Comparison of ENCODE assay signal across 10 cellular contexts in genomic region chr3:71421475-71421819, GRCh38.
DNase-seq lines count a peak whose midpoint lies in the region; ATAC-seq and TF ChIP-seq lines count a peak whose summit lies in the region.
"Had no signal": no experiment of that assay in that cellular context is flagged by ENCODE, and none has a peak within 500 bp of the region (broad histone marks: within the 10 kb centered on the region; RNA-seq: fewer than 3 reads in every experiment).

No MANE protein-coding gene starts in this region.

- no peaks in the 10 kb centered on the region for H3K36me3 ChIP-seq in Loucy (ENCODE audit: insufficient read depth, low read length)
- H3K36me3 ChIP-seq: esophagus squamous epithelium had no signal

- peaks cover 57% of the 10 kb centered on the region for H3K4me1 ChIP-seq in Loucy (ENCODE audit: insufficient read depth, low read length, poor library complexity, severe bottlenecking)

- H3K27ac Mint-ChIP-seq in stimulated activated memory B cell treated with anti-CD40 and anti-IgM and Interleukin-4, amounts not matched to agents 10 μg/mL and 1 μg/mL and 100 μg/mL, for 72 hours = peak overlapping the region; percentile 95

- no peak for TF ChIP-seq CTCF in Loucy (conservative IDR thresholded peaks at IDR 0.05; ENCODE audit: low read length)

- peak overlapping the region; percentile 37 for H3K4me2 ChIP-seq in Loucy (ENCODE audit: low read depth, low read length, poor library complexity, severe bottlenecking)
- H3K4me2 ChIP-seq: SK-N-SH had no signal

- no peaks in the 10 kb centered on the region for H3K27me3 Mint-ChIP-seq in activated T-cell treated with anti-CD3 and anti-CD28 coated beads, Interleukin-2, amount 50 U/mL, for 4 hours (ENCODE audit: low read depth)
- no peaks in the 10 kb centered on the region for H3K27me3 Mint-ChIP-seq in stimulated activated memory B cell treated with anti-CD40 and anti-IgM and Interleukin-4, amounts not matched to agents 10 μg/mL and 1 μg/mL and 100 μg/mL, for 72 hours

- H3K9ac ChIP-seq in Loucy (ENCODE audit: low read depth, low read length, poor library complexity, severe bottlenecking) = no peak overlapping the region
- H3K9ac ChIP-seq: SK-N-SH had no signal

- peaks cover 64% of the 10 kb centered on the region for H3K79me2 ChIP-seq in Loucy (ENCODE audit: insufficient read depth, low read length)

- no peak for ATAC-seq in activated T-cell treated with anti-CD3 and anti-CD28 coated beads, Interleukin-2, amount 50 U/mL, for 4 hours
- ATAC-seq in HG02840 (IDR thresholded peaks at IDR 0.05; ENCODE audit: low FRiP score, unreplicated experiment) (peak; percentile 49), GM18870 (IDR thresholded peaks at IDR 0.05; ENCODE audit: unreplicated experiment) (no peak)
- ATAC-seq in stimulated activated memory B cell treated with anti-CD40 and anti-IgM and Interleukin-4, amounts not matched to agents 10 μg/mL and 1 μg/mL and 100 μg/mL, for 72 hours = peak; percentile 71

- no peaks in the 10 kb centered on the region for H3K9me3 ChIP-seq in Loucy (ENCODE audit: insufficient read depth, low read depth, low read length)
- H3K9me3 ChIP-seq: esophagus squamous epithelium, SK-N-SH had no signal

- H4K20me1 ChIP-seq in Loucy (ENCODE audit: insufficient read depth, low read length, poor library complexity, severe bottlenecking) = peaks cover 4% of the 10 kb centered on the region

- peak overlapping the region; percentile 26 for H3K4me3 ChIP-seq in Loucy (ENCODE audit: low read length, poor library complexity, severe bottlenecking)
- H3K4me3 ChIP-seq: esophagus squamous epithelium had no signal

- H3K27me3 ChIP-seq in Loucy (ENCODE audit: insufficient read depth, low read length, poor library complexity, severe bottlenecking) = no peaks in the 10 kb centered on the region
- H3K27me3 ChIP-seq: esophagus squamous epithelium had no signal

- peak overlapping the region; percentile 54 for H3K4me3 Mint-ChIP-seq in activated T-cell treated with anti-CD3 and anti-CD28 coated beads, Interleukin-2, amount 50 U/mL, for 4 hours
- peak overlapping the region; percentile 70 for H3K4me3 Mint-ChIP-seq in stimulated activated memory B cell treated with anti-CD40 and anti-IgM and Interleukin-4, amounts not matched to agents 10 μg/mL and 1 μg/mL and 100 μg/mL, for 72 hours

- peaks cover 19% of the 10 kb centered on the region for H3K36me3 Mint-ChIP-seq in activated T-cell treated with anti-CD3 and anti-CD28 coated beads, Interleukin-2, amount 50 U/mL, for 4 hours (ENCODE audit: insufficient read depth)
- no peaks in the 10 kb centered on the region for H3K36me3 Mint-ChIP-seq in stimulated activated memory B cell treated with anti-CD40 and anti-IgM and Interleukin-4, amounts not matched to agents 10 μg/mL and 1 μg/mL and 100 μg/mL, for 72 hours

- DNase-seq in activated T-cell treated with anti-CD3 and anti-CD28 coated beads, Interleukin-2, amount 50 U/mL, for 4 hours = no peak
- DNase-seq in activated T-cell treated with anti-CD3 and anti-CD28 coated beads for 4 hours (no peak), middle frontal gyrus (ENCODE audit: extremely low spot score, low spot score) (no peak), NCI-H1930 (lab: John Stamatoyannopoulos, UW) (no peak)
- DNase-seq: esophagus squamous epithelium, SK-N-SH had no signal

- H3F3A ChIP-seq in Loucy (ENCODE audit: low read depth) = no peaks in the 10 kb centered on the region; the same call in 1 of the 2 replicates

- H2AFZ ChIP-seq in Loucy (ENCODE audit: low read length) = no peak overlapping the region

- H3K4me1 Mint-ChIP-seq in activated T-cell treated with anti-CD3 and anti-CD28 coated beads, Interleukin-2, amount 50 U/mL, for 4 hours (ENCODE audit: low read depth) = peaks cover 87% of the 10 kb centered on the region
- peaks cover 80% of the 10 kb centered on the region for H3K4me1 Mint-ChIP-seq in stimulated activated memory B cell treated with anti-CD40 and anti-IgM and Interleukin-4, amounts not matched to agents 10 μg/mL and 1 μg/mL and 100 μg/mL, for 72 hours

- no peaks in the 10 kb centered on the region for H3K9me3 Mint-ChIP-seq in activated T-cell treated with anti-CD3 and anti-CD28 coated beads, Interleukin-2, amount 50 U/mL, for 4 hours
- no peaks in the 10 kb centered on the region for H3K9me3 Mint-ChIP-seq in stimulated activated memory B cell treated with anti-CD40 and anti-IgM and Interleukin-4, amounts not matched to agents 10 μg/mL and 1 μg/mL and 100 μg/mL, for 72 hours

- no peaks in the 10 kb centered on the region for H3K9me2 ChIP-seq in Loucy (replicated peaks; ENCODE audit: low read depth, low read length)
- H3K9me2 ChIP-seq: SK-N-SH had no signal

Comparison
In these comparisons a context has a peak if more than half of its experiments do, and no peak if none do; other contexts are left out.
1. ATAC-seq: peak in HG02840 (single experiment) and stimulated activated memory B cell treated with anti-CD40 and anti-IgM and Interleukin-4, amounts not matched to agents 10 μg/mL and 1 μg/mL and 100 μg/mL, for 72 hours (single experiment); none in activated T-cell treated with anti-CD3 and anti-CD28 coated beads, Interleukin-2, amount 50 U/mL, for 4 hours (0 of 2) and GM18870 (single experiment).